In genomic region chr2:38652431-38653273, GRCh38 we compare ENCODE assay signal across 9 cellular contexts.
DNase-seq lines count a peak whose midpoint lies in the region; ATAC-seq and FAIRE-seq lines count a peak whose summit lies in the region.
"Had no signal": no experiment of that assay in that cellular context is flagged by ENCODE, and none has a peak within 500 bp of the region (broad histone marks: within the 10 kb centered on the region; RNA-seq: fewer than 3 reads in every experiment).

No MANE protein-coding gene starts in this region.

- no peaks in the 10 kb centered on the region for H3K27me3 Mint-ChIP-seq in effector memory CD8-positive, alpha-beta T cell

- peak; percentile 39 for FAIRE-seq in GM18507 (lab: Jason Lieb, UNC)
- FAIRE-seq: HepG2 had no signal

- peak; percentile 13 for DNase-seq in CD1c-positive myeloid dendritic cell (ENCODE audit: extremely low spot score)
- DNase-seq in GM18507 (ENCODE audit: extremely low spot score, insufficient read length, low read depth), result no peak
- DNase-seq in OCI-M1 (lab: John Stamatoyannopoulos, UW), result peak; percentile 97
- DNase-seq in effector memory CD8-positive, alpha-beta T cell, result no peak
- no peak for DNase-seq in pons (ENCODE audit: low spot score)
- DNase-seq in NCI-H1092 treated with DMSO at 0.1 percent for 48 hours (lab: John Stamatoyannopoulos, UW), result no peak
- no peak for DNase-seq in NCI-H526 treated with DMSO at 0.1 percent for 48 hours (lab: John Stamatoyannopoulos, UW)

- no peak for ATAC-seq in effector memory CD8-positive, alpha-beta T cell (replicated peaks)
- ATAC-seq in HG03045 (IDR thresholded peaks at IDR 0.05; ENCODE audit: unreplicated experiment), result no peak

- peaks cover 5% of the 10 kb centered on the region for H3K36me3 Mint-ChIP-seq in effector memory CD8-positive, alpha-beta T cell (ENCODE audit: insufficient read depth)

- peaks cover 43 to 44% of the 10 kb centered on the region in 2 donors for H3K4me1 Mint-ChIP-seq in effector memory CD8-positive, alpha-beta T cell (ENCODE audit: low read depth in 2 of 2)

- peak overlapping the region; percentile 88 to 91 for H3K27ac Mint-ChIP-seq in effector memory CD8-positive, alpha-beta T cell

- H3K4me3 Mint-ChIP-seq in effector memory CD8-positive, alpha-beta T cell, result peak overlapping the region; percentile 22 to 59

- H3K9me3 Mint-ChIP-seq in effector memory CD8-positive, alpha-beta T cell, result no peaks in the 10 kb centered on the region

Comparison
In these comparisons a context has a peak if more than half of its experiments do, and no peak if none do; other contexts are left out.
1. DNase-seq: peak in CD1c-positive myeloid dendritic cell (single experiment) and OCI-M1 (single experiment); none in GM18507 (single experiment), effector memory CD8-positive, alpha-beta T cell (0 of 3), pons (single experiment), NCI-H1092 treated with DMSO at 0.1 percent for 48 hours (single experiment) and NCI-H526 treated with DMSO at 0.1 percent for 48 hours (single experiment).